In the genomic region with DNA sequence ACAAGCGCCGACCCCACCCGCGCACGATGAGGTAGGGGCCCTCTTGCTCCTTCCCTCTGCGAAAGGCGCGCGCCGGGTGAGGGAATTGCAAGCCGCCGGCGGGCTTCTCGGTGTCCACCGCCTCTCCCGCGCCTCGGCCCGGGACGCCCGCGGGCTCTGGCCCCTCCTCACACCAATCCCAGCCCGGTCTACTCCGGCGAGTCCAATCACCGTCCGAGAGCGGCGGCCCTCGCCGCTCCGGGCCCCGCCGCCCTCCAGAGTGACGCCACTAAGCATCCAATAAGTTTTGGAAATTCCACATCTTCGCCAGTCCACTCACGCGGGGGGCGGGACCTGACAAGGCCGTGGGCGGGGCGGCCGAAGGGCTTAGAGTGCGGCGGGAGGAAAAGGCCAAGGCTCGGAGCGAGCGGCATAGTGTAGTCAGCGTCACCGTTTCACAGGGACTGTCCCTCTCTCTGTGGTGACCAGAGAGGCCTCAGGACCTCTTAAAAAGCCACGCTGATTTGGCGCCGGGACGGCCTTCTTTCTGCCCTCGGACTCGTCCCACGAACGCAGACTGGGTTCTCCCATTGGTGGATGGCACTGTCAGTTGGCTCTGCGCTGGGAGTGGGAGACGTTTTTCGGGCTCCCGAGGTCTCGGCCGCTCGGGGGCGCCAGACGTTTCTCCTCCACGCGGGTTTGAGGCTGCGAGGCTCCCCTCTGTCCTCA, we compare ENCODE assay signal across 1 cellular context.
TF ChIP-seq lines count a peak whose summit lies in the region.

A gene with protein sequence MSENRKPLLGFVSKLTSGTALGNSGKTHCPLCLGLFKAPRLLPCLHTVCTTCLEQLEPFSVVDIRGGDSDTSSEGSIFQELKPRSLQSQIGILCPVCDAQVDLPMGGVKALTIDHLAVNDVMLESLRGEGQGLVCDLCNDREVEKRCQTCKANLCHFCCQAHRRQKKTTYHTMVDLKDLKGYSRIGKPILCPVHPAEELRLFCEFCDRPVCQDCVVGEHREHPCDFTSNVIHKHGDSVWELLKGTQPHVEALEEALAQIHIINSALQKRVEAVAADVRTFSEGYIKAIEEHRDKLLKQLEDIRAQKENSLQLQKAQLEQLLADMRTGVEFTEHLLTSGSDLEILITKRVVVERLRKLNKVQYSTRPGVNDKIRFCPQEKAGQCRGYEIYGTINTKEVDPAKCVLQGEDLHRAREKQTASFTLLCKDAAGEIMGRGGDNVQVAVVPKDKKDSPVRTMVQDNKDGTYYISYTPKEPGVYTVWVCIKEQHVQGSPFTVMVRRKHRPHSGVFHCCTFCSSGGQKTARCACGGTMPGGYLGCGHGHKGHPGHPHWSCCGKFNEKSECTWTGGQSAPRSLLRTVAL (minus strand): TSS at position 161 of the 708 bp plus-strand sequence. CDS start 548 bp downstream, outside the sequence.

TF ChIP-seq in HepG2, 621 proteins besides CTCF, POLR2A, EP300 and RAD21 (continued from another document and continues in another):
- TF ChIP-seq HNF1A (IDR thresholded peaks at IDR 0.05; ENCODE audit: low read depth) (no peak), HNF1A (CRISPR knock-in tag; IDR thresholded peaks at IDR 0.05; ENCODE audit: borderline replicate concordance) (no peak), THAP11 (CRISPR knock-in tag; IDR thresholded peaks at IDR 0.05) (peak; percentile 21; the same call in 1 of the 2 replicates), GLI4 (CRISPR knock-in tag; IDR thresholded peaks at IDR 0.05; ENCODE audit: borderline replicate concordance) (no peak), AHR (CRISPR knock-in tag; IDR thresholded peaks at IDR 0.05) (no peak), PRDM15 (CRISPR knock-in tag; IDR thresholded peaks at IDR 0.05) (no peak), NFIB (CRISPR knock-in tag; IDR thresholded peaks at IDR 0.05; ENCODE audit: borderline replicate concordance) (no peak), ZNF430 (CRISPR knock-in tag; IDR thresholded peaks at IDR 0.05) (0 out of 2 replicates have a peak, but pooled peaks have one; percentile 44), LRRFIP1 (CRISPR knock-in tag; conservative IDR thresholded peaks at IDR 0.05) (no peak), HNRNPL (IDR thresholded peaks at IDR 0.05; ENCODE audit: low read depth, low read length) (peak; percentile 45; the same call in 1 of the 2 replicates), ZNF446 (CRISPR knock-in tag; IDR thresholded peaks at IDR 0.05) (no peak), ZNF549 (CRISPR knock-in tag; IDR thresholded peaks at IDR 0.05) (no peak), ZNF629 (CRISPR knock-in tag; conservative IDR thresholded peaks at IDR 0.05) (no peak), CREB3 (CRISPR knock-in tag; IDR thresholded peaks at IDR 0.05) (no peak), MXI1 (IDR thresholded peaks at IDR 0.05; ENCODE audit: borderline replicate concordance, low read depth, low read length) (no peak), ZNF318 (CRISPR knock-in tag; IDR thresholded peaks at IDR 0.05) (no peak), ZNF510 (CRISPR knock-in tag; IDR thresholded peaks at IDR 0.05; ENCODE audit: low read depth) (no peak), ZSCAN12 (CRISPR knock-in tag; IDR thresholded peaks at IDR 0.05) (no peak), SP4 (CRISPR knock-in tag; IDR thresholded peaks at IDR 0.05) (peak; percentile 74), KLF12 (CRISPR knock-in tag; IDR thresholded peaks at IDR 0.05; ENCODE audit: borderline replicate concordance) (no peak), KDM5A (IDR thresholded peaks at IDR 0.05; ENCODE audit: borderline replicate concordance, low read length) (no peak), GATAD1 (CRISPR knock-in tag; IDR thresholded peaks at IDR 0.05) (peak; percentile 33; the same call in 1 of the 2 replicates), ETV5 (CRISPR knock-in tag; IDR thresholded peaks at IDR 0.05; ENCODE audit: borderline replicate concordance) (no peak), NONO (IDR thresholded peaks at IDR 0.05) (no peak), NONO (CRISPR knock-in tag; conservative IDR thresholded peaks at IDR 0.05) (no peak), TCF12 (IDR thresholded peaks at IDR 0.05) (no peak), TCF12 (CRISPR knock-in tag; IDR thresholded peaks at IDR 0.05) (no peak), ASH2L (IDR thresholded peaks at IDR 0.05; ENCODE audit: insufficient read length, low read depth, low read length) (peak; percentile 51), NR2C2 (CRISPR knock-in tag; IDR thresholded peaks at IDR 0.05; ENCODE audit: borderline replicate concordance) (no peak), ZNF777 (CRISPR knock-in tag; IDR thresholded peaks at IDR 0.05) (peak; percentile 78; the same call in 1 of the 2 replicates), XBP1 (CRISPR knock-in tag; IDR thresholded peaks at IDR 0.05) (no peak), SNAPC5 (CRISPR knock-in tag; IDR thresholded peaks at IDR 0.05; ENCODE audit: borderline replicate concordance) (no peak), ZNF790 (CRISPR knock-in tag; IDR thresholded peaks at IDR 0.05; ENCODE audit: borderline replicate concordance) (no peak), CBX1 (IDR thresholded peaks at IDR 0.05; ENCODE audit: low read depth) (no peak), ZNF383 (CRISPR knock-in tag; IDR thresholded peaks at IDR 0.05; ENCODE audit: borderline replicate concordance) (0 out of 2 replicates have a peak, but pooled peaks have one; percentile 14)
